Comparison of ENCODE assay signal across 8 cellular contexts in genomic region chr5:55232985-55233928, GRCh38. TPM values are rescaled to one million over a fixed set of nuclear protein-coding genes. Genes with fewer than 3 reads are reported as not detected.
DNase-seq lines count a peak whose midpoint lies in the region; ATAC-seq and TF ChIP-seq lines count a peak whose summit lies in the region.

Gene CCNO (minus strand): TSS chr5:55233608. CDS start chr5:55233523, 85 bp downstream.

- peak within 1 kb of the TSS; percentile 31 to 38 for H3K9ac ChIP-seq in duodenal mucosa (ENCODE audit: low read depth in 1 of 2, low read length in 2 of 2)

- POLR2A ChIA-PET in activated B cell treated with CpG ODN at 0.5 μM for 24 hours (lab: Charles Lee): interaction anchor here (0.7 to 0.8 kb wide), 2 partner anchors 69 to 74 kb away, joined by 4 to 10 read pairs; partner anchors contain the start of genes DHX29 and MTREX

- H3K4me3 Mint-ChIP-seq in activated B cell treated with CpG ODN at 0.5 μM for 24 hours: peak within 1 kb of the TSS; percentile 81

- peak; percentile 39 for DNase-seq in NCI-H2107 (lab: John Stamatoyannopoulos, UW)
- no peak for DNase-seq in NCI-H2107 treated with DMSO at 0.1 percent for 48 hours (lab: John Stamatoyannopoulos, UW; ENCODE audit: unreplicated experiment)
- peak; percentile 60 for DNase-seq in NCI-H2196 treated with DMSO at 0.1 percent for 48 hours (lab: John Stamatoyannopoulos, UW; ENCODE audit: unreplicated experiment)
- DNase-seq in activated B cell treated with CpG ODN at 0.5 μM for 24 hours: peak; percentile 45
- DNase-seq in lower leg skin (ENCODE audit: low spot score in 2 of 2): peak in 1 of 2 donors; percentile 91
- DNase-seq in stimulated activated CD4-positive, alpha-beta T cell treated with anti-CD3 and anti-CD28 coated beads, Interleukin-4, amount 100 ng/mL, for 48 hours (ENCODE audit: low read depth in 2 of 2): peak; percentile 43 to 45

- CTCF ChIA-PET in activated B cell treated with CpG ODN at 0.5 μM for 24 hours (lab: Charles Lee): interaction anchor here (0.8 kb wide), 1 partner anchor 12 kb away, joined by 3 read pairs; no protein-coding TSS in a partner anchor

- H3K36me3 Mint-ChIP-seq in activated B cell treated with CpG ODN at 0.5 μM for 24 hours (ENCODE audit: low read depth): no peaks in the 10 kb centered on the region

- ATAC-seq in HG03039 (IDR thresholded peaks at IDR 0.05; ENCODE audit: unreplicated experiment) (peak; percentile 59), activated B cell treated with CpG ODN at 0.5 μM for 24 hours (ENCODE audit: low read depth) (peak; percentile 77)

- peaks cover 11 to 39% of the 10 kb centered on the region in 2 donors for H3K4me1 ChIP-seq in duodenal mucosa (ENCODE audit: control insufficient read depth in 1 of 2, insufficient read depth in 2 of 2, low read length in 2 of 2)

- intact Hi-C loops in activated B cell treated with CpG ODN at 0.5 μM for 24 hours (cut with micrococcal nuclease) (loop anchor here (2.0 to 5.0 kb wide), 2 partner anchors 74 to 304 kb away; partner anchors contain the start of genes DHX29 and MTREX), lower leg skin (cut with DNase I; ENCODE audit: low total_unique reads) (no loop called here)

- peaks cover 66% of the 10 kb centered on the region for H3K27me3 Mint-ChIP-seq in activated B cell treated with CpG ODN at 0.5 μM for 24 hours

- 1% methylated on average over 16 to 31 of the region's 106 CpGs for WGBS in lower leg skin, 2 donors

- H3K4me1 Mint-ChIP-seq in activated B cell treated with CpG ODN at 0.5 μM for 24 hours: peaks cover 29% of the 10 kb centered on the region

- H3K27me3 ChIP-seq in duodenal mucosa (ENCODE audit: control insufficient read depth in 1 of 2, insufficient read depth in 2 of 2, low read length in 2 of 2): peaks cover 52 to 58% of the 10 kb centered on the region in 2 donors

- TF ChIP-seq POLR2A in lower leg skin (IDR thresholded peaks at IDR 0.05): no peak

- H3K9me3 Mint-ChIP-seq in activated B cell treated with CpG ODN at 0.5 μM for 24 hours: no peaks in the 10 kb centered on the region

- no peaks in the 10 kb centered on the region for H3K9me3 ChIP-seq in duodenal mucosa (ENCODE audit: control insufficient read depth in 1 of 2, low read length in 2 of 2)

- TF ChIP-seq CTCF in activated B cell treated with CpG ODN at 0.5 μM for 24 hours (IDR thresholded peaks at IDR 0.05) (no peak), lower leg skin (IDR thresholded peaks at IDR 0.05) (no peak)

- H3K27ac Mint-ChIP-seq in activated B cell treated with CpG ODN at 0.5 μM for 24 hours: no peak within 1 kb of the TSS

- H3K27ac ChIP-seq in duodenal mucosa (ENCODE audit: low read depth, low read length): no peak within 1 kb of the TSS

- no peaks in the 10 kb centered on the region for H3K36me3 ChIP-seq in duodenal mucosa (ENCODE audit: control insufficient read depth in 1 of 2, insufficient read depth in 2 of 2, low read length in 2 of 2)

- H3K4me3 ChIP-seq in duodenal mucosa (ENCODE audit: low read depth in 1 of 2, low read length in 2 of 2) (peak within 1 kb of the TSS; percentile 71 to 77), lower leg skin (ENCODE audit: low read depth, poor library complexity, severe bottlenecking) (peak within 1 kb of the TSS; percentile 27)

RNA-seq across cellular contexts. Expression of gene CCNO, which starts in this region (rescaled TPM):
- not detected in 2 replicates for total RNA-seq in activated B cell treated with CpG ODN at 0.5 μM for 24 hours
- total RNA-seq in lower leg skin: 1 to 10 TPM; 1.3 to 6.2 (median 3.9) TPM

Comparison
In these comparisons a context has a peak if more than half of its experiments do, and no peak if none do; other contexts are left out.
1. Peak in DNase-seq and ATAC-seq in activated B cell treated with CpG ODN at 0.5 μM for 24 hours; RNA of the gene not detected or under 1 TPM.